In genomic region chr2:150165988-150166965, GRCh38 we compare ENCODE assay signal across 1 cellular context.
A peak's percentile ranks its signal among the peaks of the same experiment; 100 is the strongest.
TF ChIP-seq lines count a peak whose summit lies in the region.

No MANE protein-coding gene starts in this region.

TF ChIP-seq in K562, 482 proteins besides CTCF, POLR2A, EP300 and RAD21 (continued from another document and continues in another):
- no peak for TF ChIP-seq AFF1 (IDR thresholded peaks at IDR 0.05; ENCODE audit: low read depth in 1 of 2, partially characterized antibody in 2 of 2)
- no peak for TF ChIP-seq SAFB (IDR thresholded peaks at IDR 0.05; ENCODE audit: borderline replicate concordance, low read depth, low read length)
- no peak for TF ChIP-seq ATF1 (CRISPR knock-in tag; IDR thresholded peaks at IDR 0.05)
- 0 out of 2 replicates have a peak, but pooled peaks have one; percentile 22 for TF ChIP-seq ATF1 (tag; IDR thresholded peaks at IDR 0.05)
- TF ChIP-seq FOXP1 (CRISPR knock-in tag; IDR thresholded peaks at IDR 0.05) = no peak
- TF ChIP-seq HNRNPK (IDR thresholded peaks at IDR 0.05; ENCODE audit: low read depth, low read length, poor library complexity, severe bottlenecking) = no peak
- TF ChIP-seq CBFA2T2 (conservative IDR thresholded peaks at IDR 0.05) = no peak
- TF ChIP-seq ZNF197 (CRISPR knock-in tag; IDR thresholded peaks at IDR 0.05; ENCODE audit: low read depth) = peak; percentile 42
- 0 out of 2 replicates have a peak, but pooled peaks have one; percentile 37 for TF ChIP-seq IFI16 (CRISPR knock-in tag; IDR thresholded peaks at IDR 0.05)
- no peak for TF ChIP-seq ESRRB (CRISPR knock-in tag; IDR thresholded peaks at IDR 0.05; ENCODE audit: borderline replicate concordance)
- TF ChIP-seq KLF13 (tag; IDR thresholded peaks at IDR 0.05; ENCODE audit: borderline replicate concordance, low read depth) = no peak
- TF ChIP-seq ZNF584 (CRISPR knock-in tag; IDR thresholded peaks at IDR 0.05; ENCODE audit: low read depth) = peak; percentile 93
- TF ChIP-seq, protein P1, sequence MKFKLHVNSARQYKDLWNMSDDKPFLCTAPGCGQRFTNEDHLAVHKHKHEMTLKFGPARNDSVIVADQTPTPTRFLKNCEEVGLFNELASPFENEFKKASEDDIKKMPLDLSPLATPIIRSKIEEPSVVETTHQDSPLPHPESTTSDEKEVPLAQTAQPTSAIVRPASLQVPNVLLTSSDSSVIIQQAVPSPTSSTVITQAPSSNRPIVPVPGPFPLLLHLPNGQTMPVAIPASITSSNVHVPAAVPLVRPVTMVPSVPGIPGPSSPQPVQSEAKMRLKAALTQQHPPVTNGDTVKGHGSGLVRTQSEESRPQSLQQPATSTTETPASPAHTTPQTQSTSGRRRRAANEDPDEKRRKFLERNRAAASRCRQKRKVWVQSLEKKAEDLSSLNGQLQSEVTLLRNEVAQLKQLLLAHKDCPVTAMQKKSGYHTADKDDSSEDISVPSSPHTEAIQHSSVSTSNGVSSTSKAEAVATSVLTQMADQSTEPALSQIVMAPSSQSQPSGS (CRISPR knock-in tag; IDR thresholded peaks at IDR 0.05) = no peak
- TF ChIP-seq ZNF668 (CRISPR knock-in tag; IDR thresholded peaks at IDR 0.05) = 0 out of 2 replicates have a peak, but pooled peaks have one; percentile 47
- no peak for TF ChIP-seq ADNP (tag; IDR thresholded peaks at IDR 0.05)
- TF ChIP-seq KDM5B (IDR thresholded peaks at IDR 0.05; ENCODE audit: insufficient replicate concordance, low read depth, low read length) = no peak
- TF ChIP-seq ZNF436 (CRISPR knock-in tag; IDR thresholded peaks at IDR 0.05) = no peak
- TF ChIP-seq FOXA3 (CRISPR knock-in tag; conservative IDR thresholded peaks at IDR 0.05 in 1 of 2, IDR thresholded peaks at IDR 0.05 in 1 of 2) = peak; percentile 22 to 70; a peak in 1 of 4 replicates
- TF ChIP-seq BMI1 (IDR thresholded peaks at IDR 0.05; ENCODE audit: low read length) = no peak
- TF ChIP-seq CBX2 (IDR thresholded peaks at IDR 0.05; ENCODE audit: insufficient read depth, low read length, poor library complexity, severe bottlenecking) = no peak
- TF ChIP-seq ZFX (CRISPR knock-in tag; IDR thresholded peaks at IDR 0.05) = peak; percentile 15; the same call in 1 of the 2 replicates
- TF ChIP-seq ZBED1 (IDR thresholded peaks at IDR 0.05) = no peak
- no peak for TF ChIP-seq ZZZ3 (IDR thresholded peaks at IDR 0.05)
- no peak for TF ChIP-seq RFX1 (IDR thresholded peaks at IDR 0.05)
- TF ChIP-seq ZNF830 (CRISPR knock-in tag; IDR thresholded peaks at IDR 0.05) = 0 out of 2 replicates have a peak, but pooled peaks have one; percentile 37
- peak; percentile 32; the same call in 1 of the 2 replicates for TF ChIP-seq BCL6 (CRISPR knock-in tag; IDR thresholded peaks at IDR 0.05)
- no peak for TF ChIP-seq ZBTB49 (CRISPR knock-in tag; IDR thresholded peaks at IDR 0.05; ENCODE audit: borderline replicate concordance)
- no peak for TF ChIP-seq SREBF1 (IDR thresholded peaks at IDR 0.05; ENCODE audit: borderline replicate concordance, low read depth, low read length)
- TF ChIP-seq KAT7 (CRISPR knock-in tag; IDR thresholded peaks at IDR 0.05; ENCODE audit: borderline replicate concordance) = no peak
- TF ChIP-seq ZNF507 (tag; conservative IDR thresholded peaks at IDR 0.05) = no peak
- no peak for TF ChIP-seq GATAD2A (IDR thresholded peaks at IDR 0.05)
- TF ChIP-seq NFE2 (IDR thresholded peaks at IDR 0.05; ENCODE audit: low read depth) = peak; percentile 91
- TF ChIP-seq TEAD4 (IDR thresholded peaks at IDR 0.05; ENCODE audit: low read length) = no peak; the same call in 1 of the 2 replicates
- no peak for TF ChIP-seq TEAD4 (CRISPR knock-in tag; IDR thresholded peaks at IDR 0.05; ENCODE audit: borderline replicate concordance)
- peak; percentile 70 for TF ChIP-seq PTTG1 (tag; IDR thresholded peaks at IDR 0.05; ENCODE audit: low read depth)
- peak; percentile 33; the same call in 1 of the 2 replicates for TF ChIP-seq E4F1 (CRISPR knock-in tag; IDR thresholded peaks at IDR 0.05; ENCODE audit: borderline replicate concordance)
- no peak for TF ChIP-seq ETV5 (CRISPR knock-in tag; IDR thresholded peaks at IDR 0.05; ENCODE audit: low read depth)
- TF ChIP-seq, protein P2, sequence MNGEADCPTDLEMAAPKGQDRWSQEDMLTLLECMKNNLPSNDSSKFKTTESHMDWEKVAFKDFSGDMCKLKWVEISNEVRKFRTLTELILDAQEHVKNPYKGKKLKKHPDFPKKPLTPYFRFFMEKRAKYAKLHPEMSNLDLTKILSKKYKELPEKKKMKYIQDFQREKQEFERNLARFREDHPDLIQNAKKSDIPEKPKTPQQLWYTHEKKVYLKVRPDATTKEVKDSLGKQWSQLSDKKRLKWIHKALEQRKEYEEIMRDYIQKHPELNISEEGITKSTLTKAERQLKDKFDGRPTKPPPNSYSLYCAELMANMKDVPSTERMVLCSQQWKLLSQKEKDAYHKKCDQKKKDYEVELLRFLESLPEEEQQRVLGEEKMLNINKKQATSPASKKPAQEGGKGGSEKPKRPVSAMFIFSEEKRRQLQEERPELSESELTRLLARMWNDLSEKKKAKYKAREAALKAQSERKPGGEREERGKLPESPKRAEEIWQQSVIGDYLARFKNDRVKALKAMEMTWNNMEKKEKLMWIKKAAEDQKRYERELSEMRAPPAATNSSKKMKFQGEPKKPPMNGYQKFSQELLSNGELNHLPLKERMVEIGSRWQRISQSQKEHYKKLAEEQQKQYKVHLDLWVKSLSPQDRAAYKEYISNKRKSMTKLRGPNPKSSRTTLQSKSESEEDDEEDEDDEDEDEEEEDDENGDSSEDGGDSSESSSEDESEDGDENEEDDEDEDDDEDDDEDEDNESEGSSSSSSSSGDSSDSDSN (IDR thresholded peaks at IDR 0.05; ENCODE audit: borderline replicate concordance in 1 of 2, low read depth in 2 of 2, low read length in 2 of 2) = no peak
- TF ChIP-seq ELK3 (CRISPR knock-in tag; IDR thresholded peaks at IDR 0.05) = no peak
- no peak for TF ChIP-seq TAL1 (IDR thresholded peaks at IDR 0.05)
- TF ChIP-seq GTF2A2 (tag; IDR thresholded peaks at IDR 0.05) = peak; percentile 45; the same call in 1 of the 2 replicates
- TF ChIP-seq NCOA2 (IDR thresholded peaks at IDR 0.05; ENCODE audit: partially characterized antibody in 2 of 2) = peak in 1 of 2 experiments; percentile 3
- TF ChIP-seq, protein P3, sequence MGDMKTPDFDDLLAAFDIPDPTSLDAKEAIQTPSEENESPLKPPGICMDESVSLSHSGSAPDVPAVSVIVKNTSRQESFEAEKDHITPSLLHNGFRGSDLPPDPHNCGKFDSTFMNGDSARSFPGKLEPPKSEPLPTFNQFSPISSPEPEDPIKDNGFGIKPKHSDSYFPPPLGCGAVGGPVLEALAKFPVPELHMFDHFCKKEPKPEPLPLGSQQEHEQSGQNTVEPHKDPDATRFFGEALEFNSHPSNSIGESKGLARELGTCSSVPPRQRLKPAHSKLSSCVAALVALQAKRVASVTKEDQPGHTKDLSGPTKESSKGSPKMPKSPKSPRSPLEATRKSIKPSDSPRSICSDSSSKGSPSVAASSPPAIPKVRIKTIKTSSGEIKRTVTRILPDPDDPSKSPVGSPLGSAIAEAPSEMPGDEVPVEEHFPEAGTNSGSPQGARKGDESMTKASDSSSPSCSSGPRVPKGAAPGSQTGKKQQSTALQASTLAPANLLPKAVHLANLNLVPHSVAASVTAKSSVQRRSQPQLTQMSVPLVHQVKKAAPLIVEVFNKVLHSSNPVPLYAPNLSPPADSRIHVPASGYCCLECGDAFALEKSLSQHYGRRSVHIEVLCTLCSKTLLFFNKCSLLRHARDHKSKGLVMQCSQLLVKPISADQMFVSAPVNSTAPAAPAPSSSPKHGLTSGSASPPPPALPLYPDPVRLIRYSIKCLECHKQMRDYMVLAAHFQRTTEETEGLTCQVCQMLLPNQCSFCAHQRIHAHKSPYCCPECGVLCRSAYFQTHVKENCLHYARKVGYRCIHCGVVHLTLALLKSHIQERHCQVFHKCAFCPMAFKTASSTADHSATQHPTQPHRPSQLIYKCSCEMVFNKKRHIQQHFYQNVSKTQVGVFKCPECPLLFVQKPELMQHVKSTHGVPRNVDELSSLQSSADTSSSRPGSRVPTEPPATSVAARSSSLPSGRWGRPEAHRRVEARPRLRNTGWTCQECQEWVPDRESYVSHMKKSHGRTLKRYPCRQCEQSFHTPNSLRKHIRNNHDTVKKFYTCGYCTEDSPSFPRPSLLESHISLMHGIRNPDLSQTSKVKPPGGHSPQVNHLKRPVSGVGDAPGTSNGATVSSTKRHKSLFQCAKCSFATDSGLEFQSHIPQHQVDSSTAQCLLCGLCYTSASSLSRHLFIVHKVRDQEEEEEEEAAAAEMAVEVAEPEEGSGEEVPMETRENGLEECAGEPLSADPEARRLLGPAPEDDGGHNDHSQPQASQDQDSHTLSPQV (IDR thresholded peaks at IDR 0.05) = peak; percentile 82
- TF ChIP-seq ARHGAP35 (IDR thresholded peaks at IDR 0.05; ENCODE audit: partially characterized antibody) = no peak
- no peak for TF ChIP-seq KDM1A (IDR thresholded peaks at IDR 0.05)
- TF ChIP-seq, protein P4, sequence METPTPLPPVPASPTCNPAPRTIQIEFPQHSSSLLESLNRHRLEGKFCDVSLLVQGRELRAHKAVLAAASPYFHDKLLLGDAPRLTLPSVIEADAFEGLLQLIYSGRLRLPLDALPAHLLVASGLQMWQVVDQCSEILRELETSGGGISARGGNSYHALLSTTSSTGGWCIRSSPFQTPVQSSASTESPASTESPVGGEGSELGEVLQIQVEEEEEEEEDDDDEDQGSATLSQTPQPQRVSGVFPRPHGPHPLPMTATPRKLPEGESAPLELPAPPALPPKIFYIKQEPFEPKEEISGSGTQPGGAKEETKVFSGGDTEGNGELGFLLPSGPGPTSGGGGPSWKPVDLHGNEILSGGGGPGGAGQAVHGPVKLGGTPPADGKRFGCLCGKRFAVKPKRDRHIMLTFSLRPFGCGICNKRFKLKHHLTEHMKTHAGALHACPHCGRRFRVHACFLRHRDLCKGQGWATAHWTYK (CRISPR knock-in tag; IDR thresholded peaks at IDR 0.05) = peak; percentile 80; the same call in 1 of the 2 replicates
- no peak for TF ChIP-seq PYGO2 (tag; IDR thresholded peaks at IDR 0.05)
- TF ChIP-seq L3MBTL2 (IDR thresholded peaks at IDR 0.05) = peak; percentile 62; the same call in 1 of the 2 replicates
- no peak for TF ChIP-seq NONO (IDR thresholded peaks at IDR 0.05; ENCODE audit: low read depth in 2 of 2, low read length in 1 of 2)
- TF ChIP-seq SMARCA4 (IDR thresholded peaks at IDR 0.05) = no peak
